ENCODE assay signal across 1 cellular context in the genomic region with DNA sequence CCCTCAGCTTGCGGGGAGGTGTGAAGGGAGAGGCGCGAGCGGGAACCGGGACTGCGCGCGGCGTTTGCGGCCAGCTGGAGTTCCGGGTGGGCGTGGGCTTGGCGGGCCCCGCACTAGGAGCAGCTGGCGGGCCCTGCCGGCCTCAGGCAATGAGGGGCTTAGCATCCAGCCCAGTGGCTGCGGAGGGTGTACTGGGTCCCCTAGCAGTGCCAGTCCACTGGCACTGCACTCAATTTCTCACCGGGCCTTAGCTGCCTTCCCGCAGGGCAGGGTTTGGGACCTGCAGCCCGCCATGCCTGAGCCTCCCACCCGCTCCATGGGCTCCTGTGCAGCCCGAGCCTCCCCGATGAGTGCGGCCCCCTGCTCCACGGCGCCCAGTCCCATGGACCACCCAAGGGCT.
A peak's percentile ranks its signal among the peaks of the same experiment; 100 is the strongest.
DNase-seq lines count a peak whose midpoint lies in the region; TF ChIP-seq lines count a peak whose summit lies in the region.
"Not testable (repeated sequence)": the region's sequence is repeated elsewhere in the genome, so short reads cannot be mapped to it uniquely, and the experiment has no call there.

No MANE protein-coding gene starts in this region.

- H3K9me3 ChIP-seq in testis, result not testable (repeated sequence)

- H3K4me3 ChIP-seq in testis, result peak overlapping the region; percentile 23 to 26

- DNase-seq in testis, result not testable (repeated sequence)

- intact Hi-C loops in testis (cut with DNase I; ENCODE audit: low total_unique reads), result not testable (repeated sequence)

- TF ChIP-seq POLR2A in testis (IDR thresholded peaks at IDR 0.05), result not testable (repeated sequence)

- H3K4me1 ChIP-seq in testis, result not testable (repeated sequence)

- 60 to 79% methylated on average over 1 to 10 of the region's 26 CpGs for WGBS in testis, 2 donors

- not testable (repeated sequence) for H3K36me3 ChIP-seq in testis (ENCODE audit: low read depth, missing control alignments)

- not testable (repeated sequence) for H3K27me3 ChIP-seq in testis

- not testable (repeated sequence) for TF ChIP-seq CTCF in testis (IDR thresholded peaks at IDR 0.05)

- H3K27ac ChIP-seq in testis, result not testable (repeated sequence)
